Comparison of ENCODE assay signal across 1 cellular context in genomic region chr10:73974309-73974946, GRCh38.
TF ChIP-seq lines count a peak whose summit lies in the region.

No MANE protein-coding gene starts in this region.

TF ChIP-seq in SK-N-SH treated with all-trans-retinoic acid at 6 μM for 48 hours, 23 proteins besides CTCF, POLR2A, EP300 and RAD21 (continued from another document):
- no peak for TF ChIP-seq TCF4 (CRISPR knock-in tag; IDR thresholded peaks at IDR 0.05; ENCODE audit: borderline replicate concordance)
- no peak for TF ChIP-seq SNAI2 (CRISPR knock-in tag; IDR thresholded peaks at IDR 0.05)
TF ChIP-seq in SK-N-SH treated with all-trans-retinoic acid at 6 μM for 48 hours: peak in this region for 0.
